16 cellular contexts compared by ENCODE assay signal in genomic region chr2:238170386-238171071, GRCh38. TPM values are rescaled to one million over a fixed set of nuclear protein-coding genes. Genes with fewer than 3 reads are reported as not detected.
DNase-seq lines count a peak whose midpoint lies in the region; ATAC-seq and TF ChIP-seq lines count a peak whose summit lies in the region.
"Had no signal": no experiment of that assay in that cellular context is flagged by ENCODE, and none has a peak within 500 bp of the region (broad histone marks: within the 10 kb centered on the region; RNA-seq: fewer than 3 reads in every experiment).

No MANE protein-coding gene starts in this region.

- H3K9ac ChIP-seq in BLaER1: no peak overlapping the region

- no peak for TF ChIP-seq CTCF in Peyer's patch (IDR thresholded peaks at IDR 0.05)
- no peak for TF ChIP-seq CTCF in esophagus squamous epithelium (IDR thresholded peaks at IDR 0.05)
- TF ChIP-seq CTCF in prostate gland (IDR thresholded peaks at IDR 0.05): no peak

- H3K27me3 ChIP-seq in BLaER1 (no peaks in the 10 kb centered on the region), Peyer's patch (no peaks in the 10 kb centered on the region), esophagus squamous epithelium (no peaks in the 10 kb centered on the region), prostate gland (replicated peaks; ENCODE audit: insufficient read depth) (no peaks in the 10 kb centered on the region)
- H3K27me3 ChIP-seq: SJCRH30 had no signal

- no peak for TF ChIP-seq POLR2A in Peyer's patch (IDR thresholded peaks at IDR 0.05)
- TF ChIP-seq POLR2A in esophagus squamous epithelium (IDR thresholded peaks at IDR 0.05): no peak
- no peak for TF ChIP-seq POLR2A in prostate gland (IDR thresholded peaks at IDR 0.05)

- H3K27ac ChIP-seq in BLaER1 (no peak overlapping the region), Peyer's patch (peak overlapping the region in 3 of 4 donors; percentile 25 to 65 (median 35)), esophagus squamous epithelium (peak overlapping the region; percentile 21 to 80 (median 66)), prostate gland (no peak overlapping the region)
- H3K27ac ChIP-seq: SJCRH30 had no signal

- DNase-seq in Peyer's patch: no peak
- no peak for DNase-seq in esophagus squamous epithelium (lab: John Stamatoyannopoulos, UW)
- peak; percentile 49 for DNase-seq in prostate gland (ENCODE audit: low spot score)
- no peak for DNase-seq in ecto neural progenitor cell (ENCODE audit: low spot score)
- no peak for DNase-seq in DMS 273 (lab: John Stamatoyannopoulos, UW; ENCODE audit: unreplicated experiment)
- DNase-seq: activated CD4-positive, alpha-beta T cell treated with anti-CD3 and anti-CD28 coated beads for 36 hours; CD4-positive, alpha-beta memory T cell; glutamatergic neuron; NCI-H1092; NCI-H526; SJCRH30 had no signal

- peak overlapping the region; percentile 39 for H3K4me2 ChIP-seq in BLaER1

- H4K20me1 ChIP-seq in BLaER1: 0 out of 2 replicates have a peak, but pooled peaks cover 11% of the 10 kb centered on the region

- H3K36me3 ChIP-seq in BLaER1: peaks cover 93% of the 10 kb centered on the region
- H3K36me3 ChIP-seq in Peyer's patch: peaks cover 0 to 55% (median 0%) of the 10 kb centered on the region in 3 donors
- peaks cover 13 to 93% (median 28%) of the 10 kb centered on the region in 3 donors for H3K36me3 ChIP-seq in esophagus squamous epithelium
- no peaks in the 10 kb centered on the region for H3K36me3 ChIP-seq in prostate gland

- peaks cover 21% of the 10 kb centered on the region for H3K4me1 ChIP-seq in BLaER1
- peaks cover 0 to 8% (median 0%) of the 10 kb centered on the region in 4 donors for H3K4me1 ChIP-seq in Peyer's patch
- peaks cover 13 to 27% (median 18%) of the 10 kb centered on the region in 3 donors for H3K4me1 ChIP-seq in esophagus squamous epithelium
- no peaks in the 10 kb centered on the region for H3K4me1 ChIP-seq in prostate gland (replicated peaks)

- intact Hi-C loops in esophagus squamous epithelium (cut with DNase I) (no loop called here), prostate gland (cut with DNase I) (no loop called here)

- no peak overlapping the region for H3K4me3 ChIP-seq in BLaER1
- H3K4me3 ChIP-seq in Peyer's patch: no peak overlapping the region
- H3K4me3 ChIP-seq in esophagus squamous epithelium: no peak overlapping the region
- H3K4me3 ChIP-seq in prostate gland: no peak overlapping the region
- H3K4me3 ChIP-seq: lung, SJCRH30 had no signal

- 77 to 88% methylated on average over 12 to 16 of the region's 21 CpGs for WGBS in esophagus squamous epithelium, 2 donors
- 72% methylated on average over 21 of the region's 21 CpGs for WGBS in prostate gland

- H3K9me3 ChIP-seq in BLaER1 (no peaks in the 10 kb centered on the region), Peyer's patch (no peaks in the 10 kb centered on the region), esophagus squamous epithelium (no peaks in the 10 kb centered on the region), prostate gland (no peaks in the 10 kb centered on the region)
- H3K9me3 ChIP-seq: SJCRH30 had no signal

- no peak for ATAC-seq in GM18502 (IDR thresholded peaks at IDR 0.05; ENCODE audit: poor library complexity, unreplicated experiment)
- ATAC-seq in GM18870 (IDR thresholded peaks at IDR 0.05; ENCODE audit: unreplicated experiment): no peak

RNA-seq across cellular contexts. Expression of gene ERFE, which starts 11.8 kb away (rescaled TPM):
- total RNA-seq in Peyer's patch (under 1 TPM in 3 of 4 donors, not detected in 1; 0.40 to 0.57 (median 0.53) TPM), esophagus squamous epithelium (under 1 TPM in 1 of 4 donors, not detected in 3; 0.19 TPM), prostate gland (1 to 10 TPM in 1 of 2 donors, not detected in 1; 7.7 TPM)
- total RNA-seq: CD4-positive, alpha-beta memory T cell had no signal

RNA-seq across cellular contexts. Expression of gene KLHL30, which starts 32.1 kb away (rescaled TPM):
- total RNA-seq in Peyer's patch (under 1 TPM in 2 of 4 donors, not detected in 2; 0.27 to 0.28 TPM), esophagus squamous epithelium (under 1 TPM in 3 of 4 donors, not detected in 1; 0.09 to 0.38 (median 0.18) TPM), prostate gland (1 to 10 TPM in 1 of 2 donors, under 1 TPM in 1; 0.23 to 1.9 TPM)
- total RNA-seq: activated CD4-positive, alpha-beta T cell treated with anti-CD3 and anti-CD28 coated beads for 36 hours; CD4-positive, alpha-beta memory T cell; cerebellum had no signal

RNA-seq across cellular contexts. Expression of gene ILKAP, which starts 33.0 kb away (rescaled TPM):
- total RNA-seq in Peyer's patch: 10 to 100 TPM; 35.7 to 52.4 (median 43.8) TPM
- total RNA-seq in esophagus squamous epithelium: 10 to 100 TPM; 13.3 to 38.3 (median 20.7) TPM
- total RNA-seq in prostate gland: 10 to 100 TPM; 33.6 to 41.8 TPM

Comparison
In these comparisons a context has a peak if more than half of its experiments do, and no peak if none do; other contexts are left out.
1. H3K27ac ChIP-seq: peak in Peyer's patch (3 of 4) and esophagus squamous epithelium (4 of 4); none in BLaER1 (single experiment) and prostate gland (0 of 2).